ENCODE assay signal across 25 cellular contexts in genomic region chr3:59919581-59919980, GRCh38.
"Had no signal": no experiment of that assay in that cellular context is flagged by ENCODE, and none has a peak within 500 bp of the region (broad histone marks: within the 10 kb centered on the region; RNA-seq: fewer than 3 reads in every experiment).

No MANE protein-coding gene starts in this region.

- H3K27ac Mint-ChIP-seq: dendritic cell treated with granulocyte-macrophage colony-stimulating factor and Interleukin-4, amounts not matched to agents 40 ng/mL and 50 ng/mL, for 4 days; endodermal cell; memory B cell; natural killer cell treated with Interleukin-12 subunit alpha and Interleukin-12 subunit beta and Interleukin-15 and Interleukin-18, amount 100 ng/mL, for 72 hours; progenitor cell of endocrine pancreas; stimulated activated memory B cell treated with anti-CD40 and anti-IgM and Interleukin-4, amounts not matched to agents 10 μg/mL and 1 μg/mL and 100 μg/mL, for 72 hours had no signal

- ATAC-seq: esophagus mucosa; gastrocnemius medialis; left ventricle myocardium superior; natural killer cell treated with Interleukin-12 subunit alpha and Interleukin-12 subunit beta and Interleukin-15 and Interleukin-18, amount 100 ng/mL, for 72 hours; right cardiac atrium; stimulated activated memory B cell treated with anti-CD40 and anti-IgM and Interleukin-4, amounts not matched to agents 10 μg/mL and 1 μg/mL and 100 μg/mL, for 72 hours; stimulated activated naive CD8-positive, alpha-beta T cell treated with anti-CD3 and anti-CD28 coated beads, Interleukin-15, Interleukin-2, amounts not matched to agents 100 U/mL and 50 U/mL, for 24 hours had no signal

- H3K36me3 Mint-ChIP-seq: natural killer cell treated with Interleukin-12 subunit alpha and Interleukin-12 subunit beta and Interleukin-15 and Interleukin-18, amount 100 ng/mL, for 72 hours; stimulated activated memory B cell treated with anti-CD40 and anti-IgM and Interleukin-4, amounts not matched to agents 10 μg/mL and 1 μg/mL and 100 μg/mL, for 72 hours had no signal

- H3K4me3 Mint-ChIP-seq: dendritic cell treated with granulocyte-macrophage colony-stimulating factor and Interleukin-4, amounts not matched to agents 40 ng/mL and 50 ng/mL, for 4 days; endodermal cell; memory B cell; natural killer cell treated with Interleukin-12 subunit alpha and Interleukin-12 subunit beta and Interleukin-15 and Interleukin-18, amount 100 ng/mL, for 72 hours; neural crest cell; stimulated activated memory B cell treated with anti-CD40 and anti-IgM and Interleukin-4, amounts not matched to agents 10 μg/mL and 1 μg/mL and 100 μg/mL, for 72 hours had no signal

- H3K27ac ChIP-seq: colonic mucosa, epithelial cell of prostate, gastrocnemius medialis, parathyroid adenoma, skin epidermis, spleen, thoracic aorta, tibial nerve, upper lobe of left lung had no signal

- H3K27me3 ChIP-seq: colonic mucosa, gastrocnemius medialis, spleen, tibial nerve, upper lobe of left lung had no signal

- H3K9me3 Mint-ChIP-seq: dendritic cell treated with granulocyte-macrophage colony-stimulating factor and Interleukin-4, amounts not matched to agents 40 ng/mL and 50 ng/mL, for 4 days; endodermal cell; memory B cell; stimulated activated memory B cell treated with anti-CD40 and anti-IgM and Interleukin-4, amounts not matched to agents 10 μg/mL and 1 μg/mL and 100 μg/mL, for 72 hours had no signal

- H3K4me1 Mint-ChIP-seq: memory B cell; neural crest cell; stimulated activated memory B cell treated with anti-CD40 and anti-IgM and Interleukin-4, amounts not matched to agents 10 μg/mL and 1 μg/mL and 100 μg/mL, for 72 hours had no signal

- H3K4me1 ChIP-seq: colonic mucosa, gastrocnemius medialis, parathyroid adenoma, spleen, tibial nerve, upper lobe of left lung had no signal

- H3K9me3 ChIP-seq: colonic mucosa, gastrocnemius medialis, spleen, thoracic aorta, tibial nerve, upper lobe of left lung had no signal

- H3K4me3 ChIP-seq: colonic mucosa, gastrocnemius medialis, lung, skin epidermis, spleen, thoracic aorta, tibial nerve, upper lobe of left lung had no signal

- H3K27me3 Mint-ChIP-seq: dendritic cell treated with granulocyte-macrophage colony-stimulating factor and Interleukin-4, amounts not matched to agents 40 ng/mL and 50 ng/mL, for 4 days; natural killer cell treated with Interleukin-12 subunit alpha and Interleukin-12 subunit beta and Interleukin-15 and Interleukin-18, amount 100 ng/mL, for 72 hours; progenitor cell of endocrine pancreas had no signal

- DNase-seq: colonic mucosa; effector CD8-positive, alpha-beta T cell; endodermal cell; foreskin fibroblast; gastrocnemius medialis; head of caudate nucleus; left ventricle myocardium superior; right cardiac atrium; spleen; stimulated activated CD4-positive, alpha-beta T cell treated with anti-CD3 and anti-CD28 coated beads, Interleukin-4, amount 100 ng/mL, for 4 hours; stimulated activated naive CD8-positive, alpha-beta T cell treated with anti-CD3 and anti-CD28 coated beads, Interleukin-15, Interleukin-2, amounts not matched to agents 100 U/mL and 50 U/mL, for 24 hours; upper lobe of left lung had no signal

- H3K36me3 ChIP-seq: colonic mucosa, gastrocnemius medialis, spleen, thoracic aorta, tibial nerve, upper lobe of left lung had no signal
